ENCODE assay signal across 1 cellular context in genomic region chr20:35451295-35451694, GRCh38.
TF ChIP-seq lines count a peak whose summit lies in the region.

No MANE protein-coding gene starts in this region.

TF ChIP-seq in WTC11, 78 proteins besides CTCF, POLR2A, EP300 and RAD21 (continued from another document):
- TF ChIP-seq ERG (CRISPR knock-in tag; IDR thresholded peaks at IDR 0.05) (no peak), USF2 (CRISPR knock-in tag; IDR thresholded peaks at IDR 0.05) (no peak), ATF1 (CRISPR knock-in tag; IDR thresholded peaks at IDR 0.05) (no peak)
